1 cellular context compared by ENCODE assay signal in genomic region chr5:77748160-77748559, GRCh38.
TF ChIP-seq lines count a peak whose summit lies in the region.

No MANE protein-coding gene starts in this region.

TF ChIP-seq in HEK293, 187 proteins besides CTCF, POLR2A, EP300 and RAD21 (continued from another document):
- TF ChIP-seq, protein P1, sequence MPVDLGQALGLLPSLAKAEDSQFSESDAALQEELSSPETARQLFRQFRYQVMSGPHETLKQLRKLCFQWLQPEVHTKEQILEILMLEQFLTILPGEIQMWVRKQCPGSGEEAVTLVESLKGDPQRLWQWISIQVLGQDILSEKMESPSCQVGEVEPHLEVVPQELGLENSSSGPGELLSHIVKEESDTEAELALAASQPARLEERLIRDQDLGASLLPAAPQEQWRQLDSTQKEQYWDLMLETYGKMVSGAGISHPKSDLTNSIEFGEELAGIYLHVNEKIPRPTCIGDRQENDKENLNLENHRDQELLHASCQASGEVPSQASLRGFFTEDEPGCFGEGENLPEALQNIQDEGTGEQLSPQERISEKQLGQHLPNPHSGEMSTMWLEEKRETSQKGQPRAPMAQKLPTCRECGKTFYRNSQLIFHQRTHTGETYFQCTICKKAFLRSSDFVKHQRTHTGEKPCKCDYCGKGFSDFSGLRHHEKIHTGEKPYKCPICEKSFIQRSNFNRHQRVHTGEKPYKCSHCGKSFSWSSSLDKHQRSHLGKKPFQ (tag by site-specific recombination; IDR thresholded peaks at IDR 0.05): no peak
- no peak for TF ChIP-seq ZNF473 (tag by site-specific recombination; IDR thresholded peaks at IDR 0.05)
- TF ChIP-seq OVOL3 (tag by site-specific recombination; IDR thresholded peaks at IDR 0.05): no peak
- 0 out of 2 replicates have a peak, but pooled peaks have one; percentile 18 for TF ChIP-seq ZNF366 (tag by site-specific recombination; conservative IDR thresholded peaks at IDR 0.05)
- TF ChIP-seq ZNF214 (tag by site-specific recombination; IDR thresholded peaks at IDR 0.05; ENCODE audit: borderline replicate concordance): no peak
- no peak for TF ChIP-seq ZBTB48 (tag by site-specific recombination; IDR thresholded peaks at IDR 0.05)
- no peak for TF ChIP-seq YY2 (tag by site-specific recombination; IDR thresholded peaks at IDR 0.05)
- no peak for TF ChIP-seq ZBTB7A (tag by site-specific recombination; IDR thresholded peaks at IDR 0.05; ENCODE audit: low read depth)
- no peak for TF ChIP-seq ZNF501 (tag by site-specific recombination; IDR thresholded peaks at IDR 0.05)
- TF ChIP-seq, protein P2, sequence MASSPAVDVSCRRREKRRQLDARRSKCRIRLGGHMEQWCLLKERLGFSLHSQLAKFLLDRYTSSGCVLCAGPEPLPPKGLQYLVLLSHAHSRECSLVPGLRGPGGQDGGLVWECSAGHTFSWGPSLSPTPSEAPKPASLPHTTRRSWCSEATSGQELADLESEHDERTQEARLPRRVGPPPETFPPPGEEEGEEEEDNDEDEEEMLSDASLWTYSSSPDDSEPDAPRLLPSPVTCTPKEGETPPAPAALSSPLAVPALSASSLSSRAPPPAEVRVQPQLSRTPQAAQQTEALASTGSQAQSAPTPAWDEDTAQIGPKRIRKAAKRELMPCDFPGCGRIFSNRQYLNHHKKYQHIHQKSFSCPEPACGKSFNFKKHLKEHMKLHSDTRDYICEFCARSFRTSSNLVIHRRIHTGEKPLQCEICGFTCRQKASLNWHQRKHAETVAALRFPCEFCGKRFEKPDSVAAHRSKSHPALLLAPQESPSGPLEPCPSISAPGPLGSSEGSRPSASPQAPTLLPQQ (tag by site-specific recombination; IDR thresholded peaks at IDR 0.05): no peak
- TF ChIP-seq, protein P3, sequence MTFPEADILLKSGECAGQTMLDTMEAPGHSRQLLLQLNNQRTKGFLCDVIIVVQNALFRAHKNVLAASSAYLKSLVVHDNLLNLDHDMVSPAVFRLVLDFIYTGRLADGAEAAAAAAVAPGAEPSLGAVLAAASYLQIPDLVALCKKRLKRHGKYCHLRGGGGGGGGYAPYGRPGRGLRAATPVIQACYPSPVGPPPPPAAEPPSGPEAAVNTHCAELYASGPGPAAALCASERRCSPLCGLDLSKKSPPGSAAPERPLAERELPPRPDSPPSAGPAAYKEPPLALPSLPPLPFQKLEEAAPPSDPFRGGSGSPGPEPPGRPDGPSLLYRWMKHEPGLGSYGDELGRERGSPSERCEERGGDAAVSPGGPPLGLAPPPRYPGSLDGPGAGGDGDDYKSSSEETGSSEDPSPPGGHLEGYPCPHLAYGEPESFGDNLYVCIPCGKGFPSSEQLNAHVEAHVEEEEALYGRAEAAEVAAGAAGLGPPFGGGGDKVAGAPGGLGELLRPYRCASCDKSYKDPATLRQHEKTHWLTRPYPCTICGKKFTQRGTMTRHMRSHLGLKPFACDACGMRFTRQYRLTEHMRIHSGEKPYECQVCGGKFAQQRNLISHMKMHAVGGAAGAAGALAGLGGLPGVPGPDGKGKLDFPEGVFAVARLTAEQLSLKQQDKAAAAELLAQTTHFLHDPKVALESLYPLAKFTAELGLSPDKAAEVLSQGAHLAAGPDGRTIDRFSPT (tag by site-specific recombination; IDR thresholded peaks at IDR 0.05): no peak
- no peak for TF ChIP-seq ZBTB17 (tag by site-specific recombination; IDR thresholded peaks at IDR 0.05)
- no peak for TF ChIP-seq ZIC2 (tag by site-specific recombination; IDR thresholded peaks at IDR 0.05)
- TF ChIP-seq SP7 (tag by site-specific recombination; IDR thresholded peaks at IDR 0.05): peak; percentile 76
- no peak for TF ChIP-seq ZNF596 (tag by site-specific recombination; IDR thresholded peaks at IDR 0.05)
